In genomic region chr12:80704430-80704829, GRCh38 we compare ENCODE assay signal across 25 cellular contexts. TPM values are rescaled to one million over a fixed set of nuclear protein-coding genes. Genes with fewer than 3 reads are reported as not detected.
"Had no signal": no experiment of that assay in that cellular context is flagged by ENCODE, and none has a peak within 500 bp of the region (broad histone marks: within the 10 kb centered on the region; RNA-seq: fewer than 3 reads in every experiment).

No MANE protein-coding gene starts in this region.

- H3K36me3 ChIP-seq: esophagus squamous epithelium, heart left ventricle, stomach, thoracic aorta, transverse colon had no signal

- H3K27ac ChIP-seq: esophagus squamous epithelium, foreskin keratinocyte, heart left ventricle, skin epidermis, stomach, thoracic aorta, transverse colon had no signal

- H3K9me3 ChIP-seq: esophagus squamous epithelium, heart left ventricle, thoracic aorta, transverse colon had no signal

- H3K4me3 ChIP-seq: esophagus squamous epithelium, heart left ventricle, skin epidermis, stomach, thoracic aorta, transverse colon had no signal

- H3K4me1 ChIP-seq: transverse colon had no signal

- DNase-seq: effector memory CD4-positive, alpha-beta T cell; esophagus squamous epithelium; foreskin keratinocyte; heart left ventricle; hippocampal formation; kidney glomerular epithelial cell; mammary epithelial cell; natural killer cell; right cardiac atrium; stimulated activated CD4-positive, alpha-beta T cell treated with anti-CD3 and anti-CD28 coated beads, Interleukin-12 subunit alpha, Interleukin-12 subunit beta, amount 100 ng/mL, for 4 hours; stimulated activated naive CD4-positive, alpha-beta T cell; stomach; substantia nigra; transverse colon had no signal

- ATAC-seq: foreskin keratinocyte, heart left ventricle, natural killer cell, right cardiac atrium had no signal

RNA-seq across cellular contexts. Expression of gene MYF6, which starts 3.0 kb away (rescaled TPM):
- total RNA-seq: epithelial cell of proximal tubule, foreskin keratinocyte, glomerular endothelial cell, mammary epithelial cell, mesenteric fat pad, mononuclear cell, natural killer cell, neural crest cell, osteocyte, posterior vena cava, right cardiac atrium, stomach, thoracic aorta, ureter had no signal

RNA-seq across cellular contexts. Expression of gene MYF5, which starts 12.3 kb away (rescaled TPM):
- total RNA-seq: epithelial cell of proximal tubule, esophagus squamous epithelium, foreskin keratinocyte, glomerular endothelial cell, heart left ventricle, lower leg skin, mammary epithelial cell, mesenteric fat pad, mononuclear cell, natural killer cell, neural crest cell, osteocyte, posterior vena cava, right cardiac atrium, stomach, thoracic aorta, transverse colon, ureter had no signal
